Comparison of ENCODE assay signal across 19 cellular contexts in the genomic region with DNA sequence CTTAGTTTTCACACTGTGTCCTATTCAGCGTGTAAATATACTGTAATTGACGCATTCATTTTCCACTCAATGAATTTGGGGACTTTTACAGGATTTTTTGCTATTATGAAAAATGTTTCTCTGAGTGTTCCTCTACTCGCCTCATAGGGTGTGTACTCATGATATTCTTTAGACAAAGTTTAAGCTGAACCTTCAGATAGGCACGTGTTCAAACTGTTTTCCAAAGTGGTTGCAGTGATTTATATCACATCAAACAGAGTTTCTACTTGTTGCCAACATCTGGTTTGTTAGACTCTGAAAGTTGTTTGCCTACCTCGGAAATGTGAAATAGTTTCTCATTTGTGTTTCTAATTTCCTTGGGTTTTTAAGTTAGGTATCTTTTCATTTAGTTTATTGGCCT.
"Had no signal": no experiment of that assay in that cellular context is flagged by ENCODE, and none has a peak within 500 bp of the region (broad histone marks: within the 10 kb centered on the region; RNA-seq: fewer than 3 reads in every experiment).

No MANE protein-coding gene starts in this region.

- H3K4me1 Mint-ChIP-seq: natural killer cell, neural crest cell had no signal

- ATAC-seq: foreskin keratinocyte, left lobe of liver, lower lobe of right lung, natural killer cell had no signal

- DNase-seq: cortex of kidney; dorsolateral prefrontal cortex; effector CD8-positive, alpha-beta T cell; foreskin keratinocyte; lower lobe of right lung; natural killer cell; ovary; sigmoid colon; stimulated activated CD4-positive, alpha-beta T cell treated with anti-CD3 and anti-CD28 coated beads, Interleukin-2, amount 100 ng/mL, for 48 hours; stimulated activated naive CD4-positive, alpha-beta T cell treated with Interleukin-2 at 50 U/mL for 16 hours; trophoblast cell; uterus had no signal

- H3K36me3 ChIP-seq: esophagus muscularis mucosa, lower lobe of right lung, ovary, right atrium auricular region, sigmoid colon, uterus had no signal

- H3K4me3 Mint-ChIP-seq: memory B cell, mesothelial cell of epicardium, natural killer cell, neural crest cell had no signal

- H3K27ac Mint-ChIP-seq: memory B cell, mesothelial cell of epicardium, natural killer cell had no signal

- H3K9me3 ChIP-seq: esophagus muscularis mucosa, lower lobe of right lung, ovary, right atrium auricular region, sigmoid colon, uterus had no signal

- H3K9me3 Mint-ChIP-seq: natural killer cell had no signal

- H3K27me3 ChIP-seq: dorsolateral prefrontal cortex, esophagus muscularis mucosa, foreskin keratinocyte, ovary, right atrium auricular region, sigmoid colon, uterus had no signal

- H3K27ac ChIP-seq: dorsolateral prefrontal cortex, esophagus muscularis mucosa, foreskin keratinocyte, lower lobe of right lung, ovary, right atrium auricular region, sigmoid colon, skin epidermis, uterus had no signal

- H3K4me1 ChIP-seq: esophagus muscularis mucosa, uterus had no signal

- H3K36me3 Mint-ChIP-seq: mesothelial cell of epicardium had no signal

- H3K4me3 ChIP-seq: dorsolateral prefrontal cortex, esophagus muscularis mucosa, lower lobe of right lung, ovary, right atrium auricular region, sigmoid colon, skin epidermis, uterus had no signal
